In genomic region chr10:30887839-30888238, GRCh38 we compare ENCODE assay signal across 34 cellular contexts.
"Had no signal": no experiment of that assay in that cellular context is flagged by ENCODE, and none has a peak within 500 bp of the region (broad histone marks: within the 10 kb centered on the region; RNA-seq: fewer than 3 reads in every experiment).

No MANE protein-coding gene starts in this region.

- H3K4me3 ChIP-seq: MG63 had no signal

- DNase-seq: Karpas-422, Kasumi-1, KG1, MG63, MM.1S, MV-4-11, NCI-H1048, NCI-H1092, NCI-H1092 treated with DMSO at 0.1 percent for 48 hours, NCI-H1105, NCI-H1105 treated with DMSO at 0.1 percent for 48 hours, NCI-H1417, NCI-H1417 treated with DMSO at 0.1 percent for 48 hours, NCI-H1436, NCI-H1436 treated with DMSO at 0.1 percent for 48 hours, NCI-H146, NCI-H1694, NCI-H1694 treated with DMSO at 0.1 percent for 48 hours, NCI-H187, NCI-H187 treated with DMSO at 0.1 percent for 48 hours, NCI-H1930, NCI-H2029, NCI-H2029 treated with DMSO at 0.1 percent for 48 hours, NCI-H2081, NCI-H2081 treated with DMSO at 0.1 percent for 48 hours, NCI-H2107, NCI-H2171, NCI-H2171 treated with DMSO at 0.1 percent for 48 hours, NCI-H2227 treated with DMSO at 0.1 percent for 48 hours, NCI-H226, NCI-H345, NCI-H446, NCI-H446 treated with DMSO at 0.1 percent for 48 hours had no signal

- H3K9me3 ChIP-seq: MG63 had no signal

- H3K36me3 ChIP-seq: MG63 had no signal

- H3K9ac ChIP-seq: KMS-11 had no signal

- H3K27me3 ChIP-seq: MG63 had no signal

- H3K4me2 ChIP-seq: KMS-11 had no signal

- H3K27ac ChIP-seq: KMS-11 had no signal
